In genomic region chr13:81223784-81224501, GRCh38 we compare ENCODE assay signal across 15 cellular contexts.
DNase-seq lines count a peak whose midpoint lies in the region; ATAC-seq and TF ChIP-seq lines count a peak whose summit lies in the region.
"Had no signal": no experiment of that assay in that cellular context is flagged by ENCODE, and none has a peak within 500 bp of the region (broad histone marks: within the 10 kb centered on the region; RNA-seq: fewer than 3 reads in every experiment).

No MANE protein-coding gene starts in this region.

- no peaks in the 10 kb centered on the region for H4K20me1 ChIP-seq in smooth muscle cell (ENCODE audit: low read depth)

- peak overlapping the region; percentile 66 for H3K27ac Mint-ChIP-seq in nephron progenitor cell
- no peak overlapping the region for H3K27ac Mint-ChIP-seq in CD4-positive, alpha-beta memory T cell
- H3K27ac Mint-ChIP-seq: CD14-positive monocyte, HFFc6 had no signal

- ATAC-seq in left colon (peak; percentile 97), HG03039 (IDR thresholded peaks at IDR 0.05; ENCODE audit: unreplicated experiment) (no peak)
- ATAC-seq: K562 had no signal

- TF ChIP-seq CTCF in nephron progenitor cell (IDR thresholded peaks at IDR 0.05) (no peak), smooth muscle cell (IDR thresholded peaks at IDR 0.05; ENCODE audit: borderline replicate concordance, insufficient read depth, poor library complexity, severe bottlenecking) (no peak), right atrium auricular region (IDR thresholded peaks at IDR 0.05) (no peak), ascending aorta (IDR thresholded peaks at IDR 0.05) (no peak)

- H2AFZ ChIP-seq in smooth muscle cell (ENCODE audit: low read depth): peak overlapping the region; percentile 87

- H3K36me3 ChIP-seq in smooth muscle cell (ENCODE audit: low read depth): no peaks in the 10 kb centered on the region
- no peaks in the 10 kb centered on the region for H3K36me3 ChIP-seq in right atrium auricular region
- no peaks in the 10 kb centered on the region for H3K36me3 ChIP-seq in ascending aorta
- H3K36me3 ChIP-seq in CD4-positive, alpha-beta memory T cell (ENCODE audit: insufficient read depth, low read length): no peaks in the 10 kb centered on the region

- H3K4me1 ChIP-seq in smooth muscle cell (ENCODE audit: low read depth) (no peaks in the 10 kb centered on the region), right atrium auricular region (no peaks in the 10 kb centered on the region), ascending aorta (no peaks in the 10 kb centered on the region)
- no peaks in the 10 kb centered on the region for H3K4me1 ChIP-seq in CD4-positive, alpha-beta memory T cell (ENCODE audit: insufficient read depth, low read length)

- DNase-seq in HT-29 (ENCODE audit: low spot score) (peak; percentile 53), left colon (peak in 1 of 2 donors; percentile 16), nephron progenitor cell (no peak), smooth muscle cell (lab: John Stamatoyannopoulos, UW; ENCODE audit: unreplicated experiment) (no peak), right atrium auricular region (ENCODE audit: low spot score) (no peak), ascending aorta (ENCODE audit: low spot score in 2 of 2) (no peak)
- DNase-seq in CD4-positive, alpha-beta memory T cell: no peak
- DNase-seq: DND-41, GDM1, HCEC 1CT, HFFc6 had no signal

- no peak overlapping the region for H3K9ac ChIP-seq in smooth muscle cell (ENCODE audit: low read depth)

- H3K4me3 ChIP-seq in smooth muscle cell (no peak overlapping the region), right atrium auricular region (no peak overlapping the region), ascending aorta (no peak overlapping the region)
- H3K4me3 ChIP-seq in CD4-positive, alpha-beta memory T cell (ENCODE audit: low read length in 2 of 2): no peak overlapping the region
- H3K4me3 ChIP-seq: K562 had no signal

- H3K9me3 ChIP-seq in smooth muscle cell (replicated peaks; ENCODE audit: low read depth) (no peaks in the 10 kb centered on the region), right atrium auricular region (no peaks in the 10 kb centered on the region), ascending aorta (no peaks in the 10 kb centered on the region)
- no peaks in the 10 kb centered on the region for H3K9me3 ChIP-seq in CD4-positive, alpha-beta memory T cell (ENCODE audit: control insufficient read depth in 1 of 2, low read length in 2 of 2)

- H3K27me3 ChIP-seq in smooth muscle cell (ENCODE audit: low read depth) (no peaks in the 10 kb centered on the region), right atrium auricular region (no peaks in the 10 kb centered on the region), ascending aorta (no peaks in the 10 kb centered on the region)
- H3K27me3 ChIP-seq in CD4-positive, alpha-beta memory T cell (ENCODE audit: insufficient read depth, low read length): no peaks in the 10 kb centered on the region

- CTCF ChIA-PET in CD4-positive, alpha-beta memory T cell (lab: Charles Lee; ENCODE audit: partially characterized antibody): no interaction called here

- no peaks in the 10 kb centered on the region for H3K27me3 Mint-ChIP-seq in nephron progenitor cell (ENCODE audit: low read depth, poor library complexity)
- no peaks in the 10 kb centered on the region for H3K27me3 Mint-ChIP-seq in CD4-positive, alpha-beta memory T cell

- WGBS in smooth muscle cell (ENCODE audit: low lambda C conversion rate): 58% methylated on average over 8 of the region's 8 CpGs

- peaks cover 6% of the 10 kb centered on the region for H3K4me1 Mint-ChIP-seq in nephron progenitor cell
- no peaks in the 10 kb centered on the region for H3K4me1 Mint-ChIP-seq in CD4-positive, alpha-beta memory T cell
- H3K4me1 Mint-ChIP-seq: CD14-positive monocyte had no signal

- no peaks in the 10 kb centered on the region for H3K79me2 ChIP-seq in smooth muscle cell (ENCODE audit: low read depth)

- H3K36me3 Mint-ChIP-seq in nephron progenitor cell (ENCODE audit: low read depth): no peaks in the 10 kb centered on the region
- H3K36me3 Mint-ChIP-seq in CD4-positive, alpha-beta memory T cell: no peaks in the 10 kb centered on the region
- H3K36me3 Mint-ChIP-seq: CD14-positive monocyte had no signal

- no peak overlapping the region for H3K4me2 ChIP-seq in smooth muscle cell

- intact Hi-C loops in left colon (cut with DNase I, micrococcal nuclease) (no loop called here), ascending aorta (cut with DNase I) (no loop called here)
- intact Hi-C loops in CD4-positive, alpha-beta memory T cell (cut with micrococcal nuclease): no loop called here

- no peaks in the 10 kb centered on the region for H3K9me3 Mint-ChIP-seq in nephron progenitor cell
- peaks cover 2 to 12% (median 5%) of the 10 kb centered on the region in 8 donors for H3K9me3 Mint-ChIP-seq in CD4-positive, alpha-beta memory T cell

- no peaks in the 10 kb centered on the region for H3F3A ChIP-seq in smooth muscle cell (ENCODE audit: low read depth)

- POLR2A ChIA-PET in CD4-positive, alpha-beta memory T cell (lab: Charles Lee; ENCODE audit: partially characterized antibody): no interaction called here

- H3K4me3 Mint-ChIP-seq in nephron progenitor cell: no peak overlapping the region
- no peak overlapping the region for H3K4me3 Mint-ChIP-seq in CD4-positive, alpha-beta memory T cell
- H3K4me3 Mint-ChIP-seq: CD14-positive monocyte, HFFc6 had no signal

- H3K27ac ChIP-seq in smooth muscle cell (ENCODE audit: low read depth) (no peak overlapping the region), right atrium auricular region (no peak overlapping the region), ascending aorta (no peak overlapping the region)
- no peak overlapping the region for H3K27ac ChIP-seq in CD4-positive, alpha-beta memory T cell (ENCODE audit: low read depth, low read length)
- H3K27ac ChIP-seq: HL-60 had no signal
